ENCODE assay signal across 27 cellular contexts in genomic region chr3:49053543-49053942, GRCh38.
"Had no signal": no experiment of that assay in that cellular context is flagged by ENCODE, and none has a peak within 500 bp of the region (broad histone marks: within the 10 kb centered on the region; RNA-seq: fewer than 3 reads in every experiment).

No MANE protein-coding gene starts in this region.

- H3K9me3 ChIP-seq: gastrocnemius medialis, left lung, lower lobe of right lung, right atrium auricular region, testis, transverse colon had no signal

- ATAC-seq: activated CD4-positive, alpha-beta T cell treated with anti-CD3 and anti-CD28 coated beads for 36 hours; activated CD8-positive, alpha-beta memory T cell treated with anti-CD3 and anti-CD28 coated beads, Interleukin-2, amount 10 ng/mL, durations not matched to agents 7 days and 5 days; activated CD8-positive, alpha-beta T cell treated with anti-CD3 and anti-CD28 coated beads, Interleukin-2, amount 10 ng/mL, durations not matched to agents 7 days and 5 days; left lung; lower lobe of right lung; natural killer cell; stimulated activated naive CD8-positive, alpha-beta T cell treated with anti-CD3 and anti-CD28 coated beads, Interleukin-15, Interleukin-2, amounts not matched to agents 100 U/mL and 50 U/mL, for 24 hours had no signal

- H3K27me3 ChIP-seq: brain microvascular endothelial cell, dorsolateral prefrontal cortex, gastrocnemius medialis, left lung, neural progenitor cell, right atrium auricular region, testis, transverse colon had no signal

- DNase-seq: activated CD4-positive, alpha-beta T cell treated with anti-CD3 and anti-CD28 coated beads for 36 hours; activated CD4-positive, CD25-positive, alpha-beta regulatory T cell; activated CD8-positive, alpha-beta memory T cell treated with anti-CD3 and anti-CD28 coated beads, Interleukin-2, amount 10 ng/mL, durations not matched to agents 7 days and 5 days; activated CD8-positive, alpha-beta T cell treated with anti-CD3 and anti-CD28 coated beads, Interleukin-2, amount 10 ng/mL, durations not matched to agents 7 days and 5 days; activated gamma-delta T cell treated with Interleukin-2 at 50 U/mL for 16 hours; activated naive CD4-positive, alpha-beta T cell treated with anti-CD3 and anti-CD28 coated beads, Interleukin-2, amount 50 U/mL, for 16 hours; amniotic stem cell; brain microvascular endothelial cell; dorsolateral prefrontal cortex; effector memory CD4-positive, alpha-beta T cell; gastrocnemius medialis; glutamatergic neuron; left lung; lower lobe of right lung; natural killer cell; occipital lobe; stimulated activated CD4-positive, alpha-beta T cell treated with anti-CD3 and anti-CD28 coated beads, Interleukin-15, amount 100 ng/mL, for 24 hours; stimulated activated naive CD8-positive, alpha-beta T cell treated with anti-CD3 and anti-CD28 coated beads, Interleukin-15, Interleukin-2, amounts not matched to agents 100 U/mL and 50 U/mL, for 24 hours; testis; transverse colon had no signal

- H3K4me3 ChIP-seq: coronary artery, dorsolateral prefrontal cortex, gastrocnemius medialis, left lung, lower lobe of right lung, neural progenitor cell, right atrium auricular region, testis, transverse colon had no signal

- H3K4me2 ChIP-seq: neural progenitor cell had no signal

- H3K27ac ChIP-seq: brain microvascular endothelial cell, coronary artery, left lung, lower lobe of right lung, neural progenitor cell, parathyroid adenoma, right atrium auricular region, testis, transverse colon had no signal

- H3K4me1 ChIP-seq: left lung, lower lobe of right lung, neural progenitor cell, parathyroid adenoma, right atrium auricular region, testis had no signal

- FAIRE-seq: astrocyte, islet of Langerhans, urothelium cell line had no signal

- H2AFZ ChIP-seq: neural progenitor cell, parathyroid adenoma had no signal

- H3K9ac ChIP-seq: neural progenitor cell, parathyroid adenoma had no signal
